Comparison of ENCODE assay signal across 14 cellular contexts in genomic region chr3:36864180-36865053, GRCh38.
DNase-seq lines count a peak whose midpoint lies in the region; ATAC-seq and TF ChIP-seq lines count a peak whose summit lies in the region.
"Had no signal": no experiment of that assay in that cellular context is flagged by ENCODE, and none has a peak within 500 bp of the region (broad histone marks: within the 10 kb centered on the region; RNA-seq: fewer than 3 reads in every experiment).

No MANE protein-coding gene starts in this region.

- peaks cover 43% of the 10 kb centered on the region for H3K4me1 Mint-ChIP-seq in activated naive CD4-positive, alpha-beta T cell treated with anti-CD3 and anti-CD28 coated beads, Interleukin-2, amount 50 U/mL, for 24 hours
- H3K4me1 Mint-ChIP-seq in activated naive CD8-positive, alpha-beta T cell treated with anti-CD3 and anti-CD28 coated beads for 36 hours: peaks cover 21% of the 10 kb centered on the region

- H3K27ac ChIP-seq in thymus (ENCODE audit: low read depth) (peak overlapping the region; percentile 70), left ventricle myocardium inferior (replicated peaks) (no peak overlapping the region), left lung (peak overlapping the region in 1 of 2 donors; percentile 51), adrenal gland (no peak overlapping the region)
- H3K27ac ChIP-seq: gastroesophageal sphincter, ovary had no signal

- no peaks in the 10 kb centered on the region for H3K9me3 Mint-ChIP-seq in activated naive CD4-positive, alpha-beta T cell treated with anti-CD3 and anti-CD28 coated beads, Interleukin-2, amount 50 U/mL, for 24 hours
- H3K9me3 Mint-ChIP-seq in activated naive CD8-positive, alpha-beta T cell treated with anti-CD3 and anti-CD28 coated beads for 36 hours: no peaks in the 10 kb centered on the region

- H3K9me3 ChIP-seq in thymus (ENCODE audit: control insufficient read depth) (no peaks in the 10 kb centered on the region), left ventricle myocardium inferior (replicated peaks) (no peaks in the 10 kb centered on the region), left lung (no peaks in the 10 kb centered on the region), adrenal gland (replicated peaks in 1 of 3) (no peaks in the 10 kb centered on the region)
- H3K9me3 ChIP-seq: gastroesophageal sphincter, ovary had no signal

- TF ChIP-seq POLR2A in NB4 (IDR thresholded peaks at IDR 0.05; ENCODE audit: extremely low read depth, insufficient read length): no peak
- TF ChIP-seq POLR2A in adrenal gland (IDR thresholded peaks at IDR 0.05): no peak

- no peak for ATAC-seq in left lung
- ATAC-seq: gastroesophageal sphincter, PC-3 had no signal

- WGBS in thymus: 43% methylated on average over 5 of the region's 5 CpGs
- WGBS in adrenal gland, 4 donors: 73 to 78% (median 74%) methylated on average over 5 of the region's 5 CpGs

- intact Hi-C loops in left ventricle myocardium inferior (cut with micrococcal nuclease) (loop anchor here (5.0 kb wide), 1 partner anchor 137 kb away; no protein-coding TSS in a partner anchor), left lung (cut with DNase I) (no loop called here), adrenal gland (cut with DNase I) (loop anchor here (5.0 kb wide), 2 partner anchors 127 to 132 kb away; no protein-coding TSS in a partner anchor)

- H3K27me3 ChIP-seq in thymus (ENCODE audit: control insufficient read depth, insufficient read depth): no peaks in the 10 kb centered on the region
- no peaks in the 10 kb centered on the region for H3K27me3 ChIP-seq in left ventricle myocardium inferior (ENCODE audit: low read depth)
- H3K27me3 ChIP-seq in left lung: no peaks in the 10 kb centered on the region
- H3K27me3 ChIP-seq in adrenal gland: no peaks in the 10 kb centered on the region
- H3K27me3 ChIP-seq: gastroesophageal sphincter, ovary had no signal

- H3K27me3 Mint-ChIP-seq in activated naive CD4-positive, alpha-beta T cell treated with anti-CD3 and anti-CD28 coated beads, Interleukin-2, amount 50 U/mL, for 24 hours: no peaks in the 10 kb centered on the region
- H3K27me3 Mint-ChIP-seq in activated naive CD8-positive, alpha-beta T cell treated with anti-CD3 and anti-CD28 coated beads for 36 hours: no peaks in the 10 kb centered on the region

- DNase-seq in activated naive CD4-positive, alpha-beta T cell treated with Interleukin-2 at 50 U/mL for 16 hours: no peak
- peak; percentile 26 for DNase-seq in NB4 (ENCODE audit: low read depth)
- DNase-seq in activated naive CD8-positive, alpha-beta T cell treated with anti-CD3 and anti-CD28 coated beads for 36 hours: no peak
- no peak for DNase-seq in left ventricle myocardium inferior
- no peak for DNase-seq in left lung
- DNase-seq in adrenal gland: no peak
- DNase-seq: Calu3, NCI-H1694, NCI-H510A, ovary, PC-3 had no signal

- H3K4me1 ChIP-seq in thymus (ENCODE audit: control insufficient read depth, insufficient read depth, low read length): peaks cover 9% of the 10 kb centered on the region
- H3K4me1 ChIP-seq in left ventricle myocardium inferior: no peaks in the 10 kb centered on the region
- peaks cover 0 to 6% of the 10 kb centered on the region in 2 donors for H3K4me1 ChIP-seq in left lung
- no peaks in the 10 kb centered on the region for H3K4me1 ChIP-seq in adrenal gland (replicated peaks in 1 of 2)
- H3K4me1 ChIP-seq: gastroesophageal sphincter had no signal

- TF ChIP-seq CTCF in NB4 (IDR thresholded peaks at IDR 0.05; ENCODE audit: low read depth, low read length) (no peak), left ventricle myocardium inferior (IDR thresholded peaks at IDR 0.05; ENCODE audit: borderline replicate concordance) (no peak), left lung (IDR thresholded peaks at IDR 0.05) (no peak), adrenal gland (IDR thresholded peaks at IDR 0.05) (no peak)

- peak overlapping the region; percentile 23 for H3K4me3 Mint-ChIP-seq in activated naive CD4-positive, alpha-beta T cell treated with anti-CD3 and anti-CD28 coated beads, Interleukin-2, amount 50 U/mL, for 24 hours
- no peak overlapping the region for H3K4me3 Mint-ChIP-seq in activated naive CD8-positive, alpha-beta T cell treated with anti-CD3 and anti-CD28 coated beads for 36 hours

- H3K36me3 ChIP-seq in thymus (ENCODE audit: control insufficient read depth, insufficient read depth): peaks cover 16% of the 10 kb centered on the region
- peaks cover 27% of the 10 kb centered on the region for H3K36me3 ChIP-seq in left ventricle myocardium inferior
- H3K36me3 ChIP-seq in left lung: peaks cover 0 to 29% of the 10 kb centered on the region in 2 donors
- peaks cover 0 to 16% of the 10 kb centered on the region in 2 donors for H3K36me3 ChIP-seq in adrenal gland (replicated peaks in 1 of 2)
- H3K36me3 ChIP-seq: ovary had no signal

- H3K4me3 ChIP-seq in NB4 (ENCODE audit: low read depth, low read length): no peak overlapping the region
- no peak overlapping the region for H3K4me3 ChIP-seq in thymus (ENCODE audit: low read length)
- H3K4me3 ChIP-seq in left ventricle myocardium inferior: no peak overlapping the region
- H3K4me3 ChIP-seq in left lung: no peak overlapping the region
- H3K4me3 ChIP-seq in adrenal gland: no peak overlapping the region
- H3K4me3 ChIP-seq: gastroesophageal sphincter, ovary had no signal

- H3K27ac Mint-ChIP-seq in activated naive CD4-positive, alpha-beta T cell treated with anti-CD3 and anti-CD28 coated beads, Interleukin-2, amount 50 U/mL, for 24 hours: peak overlapping the region; percentile 84
- H3K27ac Mint-ChIP-seq in activated naive CD8-positive, alpha-beta T cell treated with anti-CD3 and anti-CD28 coated beads for 36 hours: peak overlapping the region; percentile 52

- H3K36me3 Mint-ChIP-seq in activated naive CD4-positive, alpha-beta T cell treated with anti-CD3 and anti-CD28 coated beads, Interleukin-2, amount 50 U/mL, for 24 hours: peaks cover 23% of the 10 kb centered on the region
- H3K36me3 Mint-ChIP-seq in activated naive CD8-positive, alpha-beta T cell treated with anti-CD3 and anti-CD28 coated beads for 36 hours: peaks cover 25% of the 10 kb centered on the region

Comparison
In these comparisons a context has a peak if more than half of its experiments do, and no peak if none do; other contexts are left out.
1. intact Hi-C loops: an anchor here in left ventricle myocardium inferior (5.0 kb wide) and adrenal gland (5.0 kb wide); none called in left lung.